ENCODE assay signal across 8 cellular contexts in the genomic region with DNA sequence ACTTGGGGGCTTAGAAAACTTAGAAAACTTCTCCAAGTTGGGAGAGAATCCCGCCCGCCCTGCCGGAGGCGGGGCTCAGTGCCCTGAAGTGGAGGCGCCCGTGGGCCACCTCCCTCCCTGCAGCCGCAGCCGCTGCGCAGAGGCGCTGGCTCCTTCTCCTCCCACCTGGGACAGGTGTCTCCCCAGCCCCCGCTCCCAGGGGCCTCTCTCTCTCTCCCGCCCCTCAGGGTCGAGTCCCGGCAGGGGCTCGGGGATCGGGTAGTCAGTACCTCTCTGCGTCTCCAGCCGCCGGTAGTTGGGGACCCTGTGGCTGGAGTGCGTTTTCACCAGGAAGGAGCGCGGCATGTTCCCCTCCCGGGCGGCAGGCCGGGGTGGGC. TPM values are rescaled to one million over a fixed set of nuclear protein-coding genes. Genes with fewer than 3 reads are reported as not detected.
DNase-seq lines count a peak whose midpoint lies in the region; ATAC-seq and TF ChIP-seq lines count a peak whose summit lies in the region.

No MANE protein-coding gene starts in this region.

- H3K36me3 Mint-ChIP-seq in activated CD8-positive, alpha-beta T cell treated with anti-CD3 and anti-CD28 coated beads, Interleukin-2, amount 10 ng/mL, durations not matched to agents 7 days and 5 days (ENCODE audit: low read depth), result peaks cover 16% of the 10 kb centered on the region

- DNase-seq in stimulated activated CD4-positive, alpha-beta T cell treated with anti-CD3 and anti-CD28 coated beads, Interleukin-15, amount 100 ng/mL, for 24 hours, result peak; percentile 61
- DNase-seq in stimulated activated CD4-positive, alpha-beta T cell treated with anti-CD3 and anti-CD28 coated beads, Interleukin-1b, Interleukin-23, amount 100 ng/mL, for 48 hours, result no peak
- no peak for DNase-seq in HL-60 (ENCODE audit: low read depth in 1 of 2, low spot score in 1 of 2)
- peak; percentile 60 for DNase-seq in activated CD8-positive, alpha-beta T cell treated with anti-CD3 and anti-CD28 coated beads, Interleukin-2, amount 10 ng/mL, durations not matched to agents 7 days and 5 days
- DNase-seq in left cardiac atrium, result no peak
- DNase-seq in NCI-H2227 treated with DMSO at 0.1 percent for 48 hours (lab: John Stamatoyannopoulos, UW), result no peak
- no peak for DNase-seq in A172 (ENCODE audit: low spot score)

- POLR2A ChIA-PET in activated CD8-positive, alpha-beta T cell treated with anti-CD3 and anti-CD28 coated beads, Interleukin-2, amount 10 ng/mL, durations not matched to agents 7 days and 5 days (lab: Charles Lee), result interaction anchor here (4.2 kb wide), 1 partner anchor 16 kb away, joined by 38 read pairs; no protein-coding TSS in a partner anchor

- no peaks in the 10 kb centered on the region for H3K36me3 ChIP-seq in skeletal muscle satellite cell (ENCODE audit: insufficient read depth, low read length)

- H3K27me3 Mint-ChIP-seq in activated CD8-positive, alpha-beta T cell treated with anti-CD3 and anti-CD28 coated beads, Interleukin-2, amount 10 ng/mL, durations not matched to agents 7 days and 5 days (ENCODE audit: low read depth), result no peaks in the 10 kb centered on the region

- H3K9me3 Mint-ChIP-seq in activated CD8-positive, alpha-beta T cell treated with anti-CD3 and anti-CD28 coated beads, Interleukin-2, amount 10 ng/mL, durations not matched to agents 7 days and 5 days (ENCODE audit: insufficient read depth), result no peaks in the 10 kb centered on the region

- CTCF ChIA-PET in activated CD8-positive, alpha-beta T cell treated with anti-CD3 and anti-CD28 coated beads, Interleukin-2, amount 10 ng/mL, durations not matched to agents 7 days and 5 days (lab: Charles Lee), result interaction anchor here (2.2 kb wide), 1 partner anchor 15 kb away, joined by 28 read pairs; no protein-coding TSS in a partner anchor

- H3K4me3 ChIP-seq in HL-60 (replicated peaks; ENCODE audit: insufficient read depth, low read length), result peak overlapping the region; percentile 64
- H3K4me3 ChIP-seq in skeletal muscle satellite cell (ENCODE audit: low read length), result peak overlapping the region; percentile 66

- H3K9ac ChIP-seq in skeletal muscle satellite cell (ENCODE audit: low read depth, low read length), result no peak overlapping the region

- H3K9me3 ChIP-seq in skeletal muscle satellite cell (replicated peaks; ENCODE audit: low read length), result no peaks in the 10 kb centered on the region

- peaks cover 29% of the 10 kb centered on the region for H3K4me1 ChIP-seq in skeletal muscle satellite cell (ENCODE audit: control insufficient read depth, insufficient read depth, low read length)

- H3K27ac ChIP-seq in HL-60 (replicated peaks), result peak overlapping the region; percentile 49

- peak; percentile 52 for ATAC-seq in activated CD8-positive, alpha-beta T cell treated with anti-CD3 and anti-CD28 coated beads, Interleukin-2, amount 10 ng/mL, durations not matched to agents 7 days and 5 days
- ATAC-seq in left cardiac atrium, result peak; percentile 24 to 28

- H3K4me3 Mint-ChIP-seq in activated CD8-positive, alpha-beta T cell treated with anti-CD3 and anti-CD28 coated beads, Interleukin-2, amount 10 ng/mL, durations not matched to agents 7 days and 5 days, result peak overlapping the region; percentile 79

- H3K4me1 Mint-ChIP-seq in activated CD8-positive, alpha-beta T cell treated with anti-CD3 and anti-CD28 coated beads, Interleukin-2, amount 10 ng/mL, durations not matched to agents 7 days and 5 days (ENCODE audit: low read depth), result peaks cover 69% of the 10 kb centered on the region

- H3K27ac Mint-ChIP-seq in activated CD8-positive, alpha-beta T cell treated with anti-CD3 and anti-CD28 coated beads, Interleukin-2, amount 10 ng/mL, durations not matched to agents 7 days and 5 days, result no peak overlapping the region

- no peak for TF ChIP-seq CTCF in HL-60 (IDR thresholded peaks at IDR 0.05; ENCODE audit: insufficient read depth, low read length)

- H3K27me3 ChIP-seq in HL-60 (ENCODE audit: insufficient read depth, poor library complexity, severe bottlenecking) (no peaks in the 10 kb centered on the region), skeletal muscle satellite cell (ENCODE audit: control insufficient read depth, insufficient read depth, low read length) (peaks cover 51% of the 10 kb centered on the region)

- intact Hi-C loops in left cardiac atrium (cut with DNase I), result no loop called here

- peak overlapping the region; percentile 93 for H3K4me2 ChIP-seq in skeletal muscle satellite cell (ENCODE audit: low read length)

RNA-seq across cellular contexts. Expression of gene SNAI3, which starts 0.3 kb away (rescaled TPM):
- 10 to 100 TPM; 13.4 to 14.3 TPM for total RNA-seq in activated CD8-positive, alpha-beta T cell treated with anti-CD3 and anti-CD28 coated beads, Interleukin-2, amount 10 ng/mL, durations not matched to agents 7 days and 5 days
- total RNA-seq in left cardiac atrium, result 1 to 10 TPM in 1 of 2 donors, under 1 TPM in 1; 0.55 to 2.7 TPM
- total RNA-seq in skeletal muscle satellite cell (2012; rRNA removed), result 0.25 TPM in 1 of 2 replicates, not detected in the other
- not detected in 2 replicates for total RNA-seq in A172 (2014; rRNA removed; shearing (Covaris generic))

RNA-seq across cellular contexts. Expression of gene RNF166, which starts 20.2 kb away (rescaled TPM):
- total RNA-seq in activated CD8-positive, alpha-beta T cell treated with anti-CD3 and anti-CD28 coated beads, Interleukin-2, amount 10 ng/mL, durations not matched to agents 7 days and 5 days, result 100 to 1,000 TPM; 144 to 166 TPM
- total RNA-seq in left cardiac atrium, result 10 to 100 TPM; 18.3 to 20.1 TPM
- 8.7 and 9.4 TPM in 2 replicates for total RNA-seq in skeletal muscle satellite cell (2012; rRNA removed)
- 43.6 and 51.2 TPM in 2 replicates for total RNA-seq in A172 (2014; rRNA removed; shearing (Covaris generic))

RNA-seq across cellular contexts. Expression of gene CTU2, which starts 20.3 kb away (rescaled TPM):
- 10 to 100 TPM; 27.5 to 29.2 TPM for total RNA-seq in activated CD8-positive, alpha-beta T cell treated with anti-CD3 and anti-CD28 coated beads, Interleukin-2, amount 10 ng/mL, durations not matched to agents 7 days and 5 days
- total RNA-seq in left cardiac atrium, result 10 to 100 TPM; 12.8 to 18.4 TPM
- total RNA-seq in skeletal muscle satellite cell (2012; rRNA removed), result 26.1 and 27.1 TPM in 2 replicates
- total RNA-seq in A172 (2014; rRNA removed; shearing (Covaris generic)), result 20.5 and 21.2 TPM in 2 replicates

RNA-seq across cellular contexts. Expression of gene MVD, which starts 23.2 kb away (rescaled TPM):
- total RNA-seq in activated CD8-positive, alpha-beta T cell treated with anti-CD3 and anti-CD28 coated beads, Interleukin-2, amount 10 ng/mL, durations not matched to agents 7 days and 5 days, result 10 to 100 TPM; 86.0 to 96.1 TPM
- total RNA-seq in left cardiac atrium, result 10 to 100 TPM; 31.3 to 32.9 TPM
- total RNA-seq in skeletal muscle satellite cell (2012; rRNA removed), result 34.1 and 83.4 TPM in 2 replicates
- total RNA-seq in A172 (2014; rRNA removed; shearing (Covaris generic)), result 53.8 and 56.3 TPM in 2 replicates

RNA-seq across cellular contexts. Expression of gene CYBA, which starts 35.2 kb away (rescaled TPM):
- 100 to 1,000 TPM; 568 to 599 TPM for total RNA-seq in activated CD8-positive, alpha-beta T cell treated with anti-CD3 and anti-CD28 coated beads, Interleukin-2, amount 10 ng/mL, durations not matched to agents 7 days and 5 days
- 100 to 1,000 TPM in 1 of 2 donors, 10 to 100 TPM in 1; 58.9 to 131 TPM for total RNA-seq in left cardiac atrium
- total RNA-seq in skeletal muscle satellite cell (2012; rRNA removed), result 128 and 151 TPM in 2 replicates
- 0.19 TPM in 1 of 2 replicates, not detected in the other for total RNA-seq in A172 (2014; rRNA removed; shearing (Covaris generic))

Comparison
In these comparisons a context has a peak if more than half of its experiments do, and no peak if none do; other contexts are left out.
1. DNase-seq: peak in stimulated activated CD4-positive, alpha-beta T cell treated with anti-CD3 and anti-CD28 coated beads, Interleukin-15, amount 100 ng/mL, for 24 hours (single experiment) and activated CD8-positive, alpha-beta T cell treated with anti-CD3 and anti-CD28 coated beads, Interleukin-2, amount 10 ng/mL, durations not matched to agents 7 days and 5 days (single experiment); none in stimulated activated CD4-positive, alpha-beta T cell treated with anti-CD3 and anti-CD28 coated beads, Interleukin-1b, Interleukin-23, amount 100 ng/mL, for 48 hours (single experiment), HL-60 (0 of 2), left cardiac atrium (single experiment), NCI-H2227 treated with DMSO at 0.1 percent for 48 hours (single experiment) and A172 (single experiment).